ENCODE assay signal across 14 cellular contexts in genomic region chr1:156615946-156616345, GRCh38. TPM values are rescaled to one million over a fixed set of nuclear protein-coding genes. Genes with fewer than 3 reads are reported as not detected.
A peak's percentile ranks its signal among the peaks of the same experiment; 100 is the strongest.
DNase-seq lines count a peak whose midpoint lies in the region; ATAC-seq and TF ChIP-seq lines count a peak whose summit lies in the region.
"Had no signal": no experiment of that assay in that cellular context is flagged by ENCODE, and none has a peak within 500 bp of the region (broad histone marks: within the 10 kb centered on the region; RNA-seq: fewer than 3 reads in every experiment).

No MANE protein-coding gene starts in this region.

- H3K9me3 ChIP-seq in parathyroid adenoma (ENCODE audit: control insufficient read depth, low read length) (no peaks in the 10 kb centered on the region), vagina (no peaks in the 10 kb centered on the region)
- no peaks in the 10 kb centered on the region for H3K9me3 ChIP-seq in CD4-positive, alpha-beta memory T cell (ENCODE audit: control insufficient read depth in 1 of 2, low read length in 2 of 2)
- H3K9me3 ChIP-seq: suprapubic skin had no signal

- no peaks in the 10 kb centered on the region for H3K36me3 ChIP-seq in parathyroid adenoma (ENCODE audit: control insufficient read depth, insufficient read depth, low read length)
- no peaks in the 10 kb centered on the region for H3K36me3 ChIP-seq in vagina
- H3K36me3 ChIP-seq in CD4-positive, alpha-beta memory T cell (ENCODE audit: insufficient read depth, low read length) = no peaks in the 10 kb centered on the region
- H3K36me3 ChIP-seq: suprapubic skin had no signal

- peak overlapping the region; percentile 97 for H3K27ac ChIP-seq in parathyroid adenoma
- peak overlapping the region; percentile 38 for H3K27ac ChIP-seq in vagina
- no peak overlapping the region for H3K27ac ChIP-seq in CD4-positive, alpha-beta memory T cell (ENCODE audit: low read depth, low read length)
- H3K27ac ChIP-seq: SK-N-MC, suprapubic skin had no signal

- no peak overlapping the region for H3K9ac ChIP-seq in parathyroid adenoma

- POLR2A ChIA-PET in CD4-positive, alpha-beta memory T cell (lab: Charles Lee; ENCODE audit: partially characterized antibody) = no interaction called here

- peaks cover 60% of the 10 kb centered on the region for H3K27me3 Mint-ChIP-seq in activated CD4-positive, alpha-beta T cell treated with anti-CD3 and anti-CD28 coated beads, Interleukin-2, amount 10 ng/mL, durations not matched to agents 24 days and 14 days
- H3K27me3 Mint-ChIP-seq in stimulated activated naive B cell treated with anti-CD40 and anti-IgM and Interleukin-4, amounts not matched to agents 10 μg/mL and 1 μg/mL and 100 μg/mL, for 72 hours = peaks cover 43 to 65% of the 10 kb centered on the region in 2 donors
- H3K27me3 Mint-ChIP-seq in CD4-positive, alpha-beta memory T cell = peaks cover 30 to 46% of the 10 kb centered on the region in 2 donors

- no peak for TF ChIP-seq POLR2A in vagina (IDR thresholded peaks at IDR 0.05)

- H3K9me3 Mint-ChIP-seq in activated CD4-positive, alpha-beta T cell treated with anti-CD3 and anti-CD28 coated beads, Interleukin-2, amount 10 ng/mL, durations not matched to agents 24 days and 14 days = no peaks in the 10 kb centered on the region
- no peaks in the 10 kb centered on the region for H3K9me3 Mint-ChIP-seq in stimulated activated naive B cell treated with anti-CD40 and anti-IgM and Interleukin-4, amounts not matched to agents 10 μg/mL and 1 μg/mL and 100 μg/mL, for 72 hours
- H3K9me3 Mint-ChIP-seq in CD4-positive, alpha-beta memory T cell = no peaks in the 10 kb centered on the region
- H3K9me3 Mint-ChIP-seq: activated T-helper 17 cell treated with anti-CD3 and anti-CD28 coated beads, Interleukin-2, amount 50 U/mL, for 72 hours; dendritic cell treated with granulocyte-macrophage colony-stimulating factor and Interleukin-4, amounts not matched to agents 40 ng/mL and 50 ng/mL, for 4 days had no signal

- peak overlapping the region; percentile 58 for H3K4me2 ChIP-seq in parathyroid adenoma (ENCODE audit: low read length)

- peak; percentile 53 for DNase-seq in activated CD4-positive, alpha-beta T cell treated with anti-CD3 and anti-CD28 coated beads, Interleukin-2, amount 10 ng/mL, durations not matched to agents 24 days and 14 days
- no peak for DNase-seq in activated CD4-positive, alpha-beta T cell treated with anti-CD3 and anti-CD28 coated beads for 1 hour
- DNase-seq in globus pallidus (ENCODE audit: low spot score) = peak; percentile 57
- DNase-seq in vagina (ENCODE audit: extremely low spot score in 2 of 2) = no peak
- no peak for DNase-seq in stimulated activated naive B cell treated with anti-CD40 and anti-IgM and Interleukin-4, amounts not matched to agents 10 μg/mL and 1 μg/mL and 100 μg/mL, for 72 hours
- DNase-seq in CD4-positive, alpha-beta memory T cell = no peak
- DNase-seq: activated CD8-positive, alpha-beta T cell treated with anti-CD3 and anti-CD28 coated beads, Interleukin-2, amount 10 ng/mL, durations not matched to agents 7 days and 5 days had no signal

- peaks cover 2% of the 10 kb centered on the region for H3K4me1 Mint-ChIP-seq in activated CD4-positive, alpha-beta T cell treated with anti-CD3 and anti-CD28 coated beads, Interleukin-2, amount 10 ng/mL, durations not matched to agents 24 days and 14 days
- peaks cover 3 to 4% of the 10 kb centered on the region in 2 donors for H3K4me1 Mint-ChIP-seq in stimulated activated naive B cell treated with anti-CD40 and anti-IgM and Interleukin-4, amounts not matched to agents 10 μg/mL and 1 μg/mL and 100 μg/mL, for 72 hours
- H3K4me1 Mint-ChIP-seq in CD4-positive, alpha-beta memory T cell = no peaks in the 10 kb centered on the region
- H3K4me1 Mint-ChIP-seq: activated T-helper 17 cell treated with anti-CD3 and anti-CD28 coated beads, Interleukin-2, amount 50 U/mL, for 72 hours had no signal

- H3K4me3 Mint-ChIP-seq in activated CD4-positive, alpha-beta T cell treated with anti-CD3 and anti-CD28 coated beads, Interleukin-2, amount 10 ng/mL, durations not matched to agents 24 days and 14 days = no peak overlapping the region
- H3K4me3 Mint-ChIP-seq in stimulated activated naive B cell treated with anti-CD40 and anti-IgM and Interleukin-4, amounts not matched to agents 10 μg/mL and 1 μg/mL and 100 μg/mL, for 72 hours = no peak overlapping the region
- H3K4me3 Mint-ChIP-seq in CD4-positive, alpha-beta memory T cell = no peak overlapping the region
- H3K4me3 Mint-ChIP-seq: activated CD8-positive, alpha-beta T cell treated with anti-CD3 and anti-CD28 coated beads, Interleukin-2, amount 10 ng/mL, durations not matched to agents 7 days and 5 days; activated T-helper 17 cell treated with anti-CD3 and anti-CD28 coated beads, Interleukin-2, amount 50 U/mL, for 72 hours; dendritic cell treated with granulocyte-macrophage colony-stimulating factor and Interleukin-4, amounts not matched to agents 40 ng/mL and 50 ng/mL, for 4 days had no signal

- no peaks in the 10 kb centered on the region for H3K27me3 ChIP-seq in parathyroid adenoma (ENCODE audit: control insufficient read depth, insufficient read depth, low read length)
- H3K27me3 ChIP-seq in vagina = no peaks in the 10 kb centered on the region
- peaks cover 14% of the 10 kb centered on the region for H3K27me3 ChIP-seq in CD4-positive, alpha-beta memory T cell (ENCODE audit: insufficient read depth, low read length)

- peak overlapping the region; percentile 75 for H2AFZ ChIP-seq in parathyroid adenoma

- H3K4me1 ChIP-seq in parathyroid adenoma (peaks cover 13% of the 10 kb centered on the region), vagina (no peaks in the 10 kb centered on the region)
- H3K4me1 ChIP-seq in CD4-positive, alpha-beta memory T cell (ENCODE audit: insufficient read depth, low read length) = no peaks in the 10 kb centered on the region
- H3K4me1 ChIP-seq: suprapubic skin had no signal

- H3K4me3 ChIP-seq in parathyroid adenoma (ENCODE audit: low read depth, low read length) (peak overlapping the region; percentile 43), vagina (no peak overlapping the region)
- H3K4me3 ChIP-seq in CD4-positive, alpha-beta memory T cell (ENCODE audit: low read length in 2 of 2) = no peak overlapping the region
- H3K4me3 ChIP-seq: lung, SK-N-MC, suprapubic skin had no signal

- CTCF ChIA-PET in CD4-positive, alpha-beta memory T cell (lab: Charles Lee; ENCODE audit: partially characterized antibody) = interaction anchor here (0.6 to 0.8 kb wide), 2 partner anchors 10 to 402 kb away, joined by 3 read pairs; no protein-coding TSS in a partner anchor

- no peak overlapping the region for H3K27ac Mint-ChIP-seq in activated CD4-positive, alpha-beta T cell treated with anti-CD3 and anti-CD28 coated beads, Interleukin-2, amount 10 ng/mL, durations not matched to agents 24 days and 14 days
- no peak overlapping the region for H3K27ac Mint-ChIP-seq in stimulated activated naive B cell treated with anti-CD40 and anti-IgM and Interleukin-4, amounts not matched to agents 10 μg/mL and 1 μg/mL and 100 μg/mL, for 72 hours
- no peak overlapping the region for H3K27ac Mint-ChIP-seq in CD4-positive, alpha-beta memory T cell
- H3K27ac Mint-ChIP-seq: activated CD8-positive, alpha-beta T cell treated with anti-CD3 and anti-CD28 coated beads, Interleukin-2, amount 10 ng/mL, durations not matched to agents 7 days and 5 days; activated T-helper 17 cell treated with anti-CD3 and anti-CD28 coated beads, Interleukin-2, amount 50 U/mL, for 72 hours; dendritic cell treated with granulocyte-macrophage colony-stimulating factor and Interleukin-4, amounts not matched to agents 40 ng/mL and 50 ng/mL, for 4 days had no signal

- TF ChIP-seq CTCF in parathyroid adenoma (IDR thresholded peaks at IDR 0.05) (no peak), vagina (IDR thresholded peaks at IDR 0.05) (no peak)

- H3K79me2 ChIP-seq in parathyroid adenoma = no peaks in the 10 kb centered on the region

- intact Hi-C loops in activated CD4-positive, alpha-beta T cell treated with anti-CD3 and anti-CD28 coated beads, Interleukin-2, amount 10 ng/mL, durations not matched to agents 24 days and 14 days (cut with micrococcal nuclease) = no loop called here
- intact Hi-C loops in vagina (cut with DNase I) = no loop called here
- intact Hi-C loops in CD4-positive, alpha-beta memory T cell (cut with micrococcal nuclease) = no loop called here

- ATAC-seq in HG02938 (IDR thresholded peaks at IDR 0.05; ENCODE audit: unreplicated experiment) = no peak
- ATAC-seq in stimulated activated naive B cell treated with anti-CD40 and anti-IgM and Interleukin-4, amounts not matched to agents 10 μg/mL and 1 μg/mL and 100 μg/mL, for 72 hours (replicated peaks) = no peak
- ATAC-seq: activated CD8-positive, alpha-beta T cell treated with anti-CD3 and anti-CD28 coated beads, Interleukin-2, amount 10 ng/mL, durations not matched to agents 7 days and 5 days; activated T-helper 17 cell treated with anti-CD3 and anti-CD28 coated beads, Interleukin-2, amount 50 U/mL, for 72 hours had no signal

- H3K36me3 Mint-ChIP-seq in activated CD4-positive, alpha-beta T cell treated with anti-CD3 and anti-CD28 coated beads, Interleukin-2, amount 10 ng/mL, durations not matched to agents 24 days and 14 days (ENCODE audit: low read depth) = no peaks in the 10 kb centered on the region
- no peaks in the 10 kb centered on the region for H3K36me3 Mint-ChIP-seq in stimulated activated naive B cell treated with anti-CD40 and anti-IgM and Interleukin-4, amounts not matched to agents 10 μg/mL and 1 μg/mL and 100 μg/mL, for 72 hours
- no peaks in the 10 kb centered on the region for H3K36me3 Mint-ChIP-seq in CD4-positive, alpha-beta memory T cell

RNA-seq across cellular contexts. Expression of gene HAPLN2, which starts 3.3 kb away (rescaled TPM):
- total RNA-seq in activated CD4-positive, alpha-beta T cell treated with anti-CD3 and anti-CD28 coated beads, Interleukin-2, amount 10 ng/mL, durations not matched to agents 24 days and 14 days = not detected in 2 replicates
- not detected for total RNA-seq in vagina
- total RNA-seq in CD4-positive, alpha-beta memory T cell = not detected
- not detected for polyA plus RNA-seq in CD4-positive, alpha-beta memory T cell
- total RNA-seq: activated CD8-positive, alpha-beta T cell treated with anti-CD3 and anti-CD28 coated beads, Interleukin-2, amount 10 ng/mL, durations not matched to agents 7 days and 5 days had no signal

RNA-seq across cellular contexts. Expression of gene GPATCH4, which starts 14.7 kb away (rescaled TPM):
- 99.0 and 99.2 TPM in 2 replicates for total RNA-seq in activated CD4-positive, alpha-beta T cell treated with anti-CD3 and anti-CD28 coated beads, Interleukin-2, amount 10 ng/mL, durations not matched to agents 24 days and 14 days
- total RNA-seq in vagina = 25.8 TPM
- 10 to 100 TPM; 26.9 to 30.7 TPM for total RNA-seq in CD4-positive, alpha-beta memory T cell
- polyA plus RNA-seq in CD4-positive, alpha-beta memory T cell = 10 to 100 TPM in 1 of 2 donors, 1 to 10 TPM in 1; 8.1 to 58.5 TPM

RNA-seq across cellular contexts. Expression of gene NAXE, which starts 24.4 kb away (rescaled TPM):
- total RNA-seq in activated CD4-positive, alpha-beta T cell treated with anti-CD3 and anti-CD28 coated beads, Interleukin-2, amount 10 ng/mL, durations not matched to agents 24 days and 14 days = 84.1 and 90.2 TPM in 2 replicates
- total RNA-seq in vagina = 46.7 TPM
- total RNA-seq in CD4-positive, alpha-beta memory T cell = 10 to 100 TPM; 46.7 to 49.5 TPM
- polyA plus RNA-seq in CD4-positive, alpha-beta memory T cell = 100 to 1,000 TPM in 1 of 2 donors, 10 to 100 TPM in 1; 93.3 to 152 TPM

RNA-seq across cellular contexts. Expression of gene BCAN, which starts 26.0 kb away (rescaled TPM):
- total RNA-seq in activated CD4-positive, alpha-beta T cell treated with anti-CD3 and anti-CD28 coated beads, Interleukin-2, amount 10 ng/mL, durations not matched to agents 24 days and 14 days = not detected in 2 replicates
- total RNA-seq in vagina = 2.0 TPM
- not detected for total RNA-seq in CD4-positive, alpha-beta memory T cell
- not detected for polyA plus RNA-seq in CD4-positive, alpha-beta memory T cell
- total RNA-seq: activated CD8-positive, alpha-beta T cell treated with anti-CD3 and anti-CD28 coated beads, Interleukin-2, amount 10 ng/mL, durations not matched to agents 7 days and 5 days; activated T-helper 17 cell treated with anti-CD3 and anti-CD28 coated beads, Interleukin-2, amount 50 U/mL, for 72 hours had no signal

RNA-seq across cellular contexts. Expression of gene TTC24, which starts 36.4 kb away (rescaled TPM):
- 4.6 and 5.4 TPM in 2 replicates for total RNA-seq in activated CD4-positive, alpha-beta T cell treated with anti-CD3 and anti-CD28 coated beads, Interleukin-2, amount 10 ng/mL, durations not matched to agents 24 days and 14 days
- total RNA-seq in vagina = not detected
- total RNA-seq in CD4-positive, alpha-beta memory T cell = under 1 TPM; 0.84 to 0.91 TPM
- polyA plus RNA-seq in CD4-positive, alpha-beta memory T cell = under 1 TPM in 1 of 2 donors, not detected in 1; 0.12 TPM
- total RNA-seq: suprapubic skin had no signal

Comparison
In these comparisons a context has a peak if more than half of its experiments do, and no peak if none do; other contexts are left out.
1. DNase-seq: peak in activated CD4-positive, alpha-beta T cell treated with anti-CD3 and anti-CD28 coated beads, Interleukin-2, amount 10 ng/mL, durations not matched to agents 24 days and 14 days (single experiment) and globus pallidus (single experiment); none in activated CD4-positive, alpha-beta T cell treated with anti-CD3 and anti-CD28 coated beads for 1 hour (single experiment), vagina (0 of 2), stimulated activated naive B cell treated with anti-CD40 and anti-IgM and Interleukin-4, amounts not matched to agents 10 μg/mL and 1 μg/mL and 100 μg/mL, for 72 hours (single experiment) and CD4-positive, alpha-beta memory T cell (0 of 5).